In the genomic region with DNA sequence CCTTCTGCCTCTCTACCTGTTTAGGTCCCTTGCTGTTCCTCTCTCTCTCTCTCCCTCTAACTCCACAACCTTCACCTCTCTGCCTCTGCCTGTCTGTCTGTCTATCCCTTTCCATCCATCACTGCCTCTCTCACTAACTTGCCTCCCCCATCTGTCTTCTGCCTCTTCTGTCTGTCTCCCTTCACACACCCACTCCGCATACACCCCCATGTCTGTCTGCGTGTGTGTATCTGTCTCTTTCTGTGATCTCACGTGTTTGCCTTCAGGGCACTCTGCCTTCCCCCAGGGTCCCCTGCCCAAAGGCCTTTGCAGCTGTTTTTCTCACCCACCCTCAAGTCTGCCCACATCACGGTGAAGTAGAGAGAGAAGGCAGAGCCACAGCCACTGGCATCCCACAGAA, we compare ENCODE assay signal across 2 cellular contexts.
TF ChIP-seq lines count a peak whose summit lies in the region.

No MANE protein-coding gene starts in this region.

TF ChIP-seq in GM23338, 12 proteins besides CTCF, POLR2A, EP300 and RAD21:
- no peak for TF ChIP-seq ZNF114 (CRISPR knock-in tag; IDR thresholded peaks at IDR 0.05)
TF ChIP-seq in GM23338: peak in this region for 0.

TF ChIP-seq in H1, 55 proteins besides CTCF, POLR2A, EP300 and RAD21:
- TF ChIP-seq SUZ12 (IDR thresholded peaks at IDR 0.05; ENCODE audit: low read length), result no peak
- no peak for TF ChIP-seq MAFK (IDR thresholded peaks at IDR 0.05; ENCODE audit: low read depth, low read length)
- no peak for TF ChIP-seq ASH2L (IDR thresholded peaks at IDR 0.05; ENCODE audit: low read length)
- TF ChIP-seq POLR2AphosphoS5 (IDR thresholded peaks at IDR 0.05; ENCODE audit: low read depth, low read length), result no peak
- TF ChIP-seq CREB1 (IDR thresholded peaks at IDR 0.05), result no peak
- TF ChIP-seq JUN (IDR thresholded peaks at IDR 0.05; ENCODE audit: low read depth, low read length), result no peak
- no peak for TF ChIP-seq JUND (IDR thresholded peaks at IDR 0.05; ENCODE audit: low read length)
- no peak for TF ChIP-seq POU5F1 (IDR thresholded peaks at IDR 0.05; ENCODE audit: low read depth, low read length)
- TF ChIP-seq CBX5 (IDR thresholded peaks at IDR 0.05; ENCODE audit: low read depth, low read length), result no peak
- no peak for TF ChIP-seq CTBP2 (IDR thresholded peaks at IDR 0.05; ENCODE audit: borderline replicate concordance, insufficient read depth, insufficient read length, low read length)
- no peak for TF ChIP-seq PHF8 (conservative IDR thresholded peaks at IDR 0.05; ENCODE audit: low read depth, low read length)
- TF ChIP-seq NRF1 (IDR thresholded peaks at IDR 0.05; ENCODE audit: low read depth, low read length), result no peak
- no peak for TF ChIP-seq TAF1 (IDR thresholded peaks at IDR 0.05; ENCODE audit: low read depth, low read length)
TF ChIP-seq in H1: peak in this region for 0.
